ENCODE assay signal across 8 cellular contexts in the genomic region with DNA sequence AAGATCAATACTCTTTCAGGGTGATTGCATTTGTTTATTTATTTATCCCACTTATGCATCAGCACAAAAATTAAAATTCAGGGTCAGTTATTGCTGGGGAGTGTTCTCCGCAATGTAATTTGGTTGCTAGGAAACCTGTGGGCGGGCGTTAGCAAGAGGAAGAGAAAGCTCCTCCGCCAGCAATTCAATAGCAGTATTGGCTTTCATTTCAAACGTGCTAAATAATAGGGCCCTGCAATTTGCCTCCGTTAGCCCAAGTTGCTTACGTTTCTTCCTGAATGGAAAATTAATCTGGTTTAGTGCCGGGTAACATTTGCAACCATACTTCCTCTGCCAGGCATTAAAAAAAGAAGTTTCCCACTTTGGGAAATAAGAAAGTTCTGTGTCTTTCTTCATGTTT. TPM values are rescaled to one million over a fixed set of nuclear protein-coding genes. Genes with fewer than 3 reads are reported as not detected.
DNase-seq lines count a peak whose midpoint lies in the region; ATAC-seq and TF ChIP-seq lines count a peak whose summit lies in the region.

No MANE protein-coding gene starts in this region.

- no peak overlapping the region for H3K4me3 ChIP-seq in cardiac muscle cell

- no peaks in the 10 kb centered on the region for H3K9me3 ChIP-seq in cardiac muscle cell (ENCODE audit: low read depth)

- no peaks in the 10 kb centered on the region for H3K27me3 ChIP-seq in cardiac muscle cell

- H3K27me3 Mint-ChIP-seq in activated T-helper 17 cell treated with anti-CD3 and anti-CD28 coated beads, Interleukin-2, amount 50 U/mL, for 72 hours, result no peaks in the 10 kb centered on the region

- no peaks in the 10 kb centered on the region for H3K36me3 ChIP-seq in cardiac muscle cell

- no peaks in the 10 kb centered on the region for H3K36me3 Mint-ChIP-seq in activated T-helper 17 cell treated with anti-CD3 and anti-CD28 coated beads, Interleukin-2, amount 50 U/mL, for 72 hours (ENCODE audit: low read depth)

- peaks cover 6% of the 10 kb centered on the region for H3K9me3 Mint-ChIP-seq in activated T-helper 17 cell treated with anti-CD3 and anti-CD28 coated beads, Interleukin-2, amount 50 U/mL, for 72 hours

- H3K4me1 ChIP-seq in cardiac muscle cell (ENCODE audit: low read depth), result no peaks in the 10 kb centered on the region

- no peak for TF ChIP-seq CTCF in cardiac muscle cell (IDR thresholded peaks at IDR 0.05; ENCODE audit: low read depth, low read length)

- DNase-seq in NCI-H526 treated with DMSO at 0.1 percent for 48 hours (lab: John Stamatoyannopoulos, UW), result peak; percentile 50
- peak; percentile 41 to 56 for DNase-seq in cardiac muscle cell (ENCODE audit: low read depth in 1 of 2, low spot score in 1 of 2)
- peak; percentile 31 to 59 for DNase-seq in stimulated activated CD4-positive, alpha-beta T cell treated with anti-CD3 and anti-CD28 coated beads, Interleukin-12 subunit alpha, Interleukin-12 subunit beta, amount 100 ng/mL, for 24 hours (ENCODE audit: low read depth in 2 of 2)
- no peak for DNase-seq in NCI-H226
- no peak for DNase-seq in SW 1271 (lab: John Stamatoyannopoulos, UW)

- peak overlapping the region; percentile 87 for H3K27ac Mint-ChIP-seq in activated T-helper 17 cell treated with anti-CD3 and anti-CD28 coated beads, Interleukin-2, amount 50 U/mL, for 72 hours

- H3K4me3 Mint-ChIP-seq in activated T-helper 17 cell treated with anti-CD3 and anti-CD28 coated beads, Interleukin-2, amount 50 U/mL, for 72 hours, result peak overlapping the region; percentile 71

- H3K27ac ChIP-seq in cardiac muscle cell, result no peak overlapping the region

- peaks cover 33% of the 10 kb centered on the region for H3K4me1 Mint-ChIP-seq in activated T-helper 17 cell treated with anti-CD3 and anti-CD28 coated beads, Interleukin-2, amount 50 U/mL, for 72 hours

- ATAC-seq in GM18861 (IDR thresholded peaks at IDR 0.05; ENCODE audit: unreplicated experiment) (peak; percentile 82), HG02938 (IDR thresholded peaks at IDR 0.05; ENCODE audit: unreplicated experiment) (peak; percentile 79)
- peak; percentile 65 for ATAC-seq in activated T-helper 17 cell treated with anti-CD3 and anti-CD28 coated beads, Interleukin-2, amount 50 U/mL, for 72 hours (replicated peaks)

RNA-seq across cellular contexts. Expression of a gene that starts 35.5 kb away (rescaled TPM):
- total RNA-seq in activated T-helper 17 cell treated with anti-CD3 and anti-CD28 coated beads, Interleukin-2, amount 50 U/mL, for 72 hours, result 10 to 100 TPM; 15.1 to 16.2 TPM
- total RNA-seq in cardiac muscle cell, result 34.8 and 49.1 TPM in 2 replicates
- 17.3 and 30.4 TPM in 2 replicates for polyA plus RNA-seq in cardiac muscle cell

Comparison
In these comparisons a context has a peak if more than half of its experiments do, and no peak if none do; other contexts are left out.
1. DNase-seq: peak in NCI-H526 treated with DMSO at 0.1 percent for 48 hours (single experiment), cardiac muscle cell (2 of 2) and stimulated activated CD4-positive, alpha-beta T cell treated with anti-CD3 and anti-CD28 coated beads, Interleukin-12 subunit alpha, Interleukin-12 subunit beta, amount 100 ng/mL, for 24 hours (2 of 2); none in NCI-H226 (single experiment) and SW 1271 (0 of 2).
2. Peak in every context shown above with its lines, with median percentiles within 50 percentile points of each other: ATAC-seq.